15 cellular contexts compared by ENCODE assay signal in genomic region chr19:49855676-49856573, GRCh38.
DNase-seq lines count a peak whose midpoint lies in the region; ATAC-seq and TF ChIP-seq lines count a peak whose summit lies in the region.
"Had no signal": no experiment of that assay in that cellular context is flagged by ENCODE, and none has a peak within 500 bp of the region (broad histone marks: within the 10 kb centered on the region; RNA-seq: fewer than 3 reads in every experiment).

No MANE protein-coding gene starts in this region.

- no peaks in the 10 kb centered on the region for H3K27me3 ChIP-seq in DND-41 (ENCODE audit: insufficient read depth, low read length, poor library complexity)
- H3K27me3 ChIP-seq: BE2C, SJSA1 had no signal

- peaks cover 62% of the 10 kb centered on the region for H3K79me2 ChIP-seq in DND-41 (ENCODE audit: insufficient read depth, low read length)

- H3K4me3 ChIP-seq in DND-41 (ENCODE audit: low read depth in 1 of 2, low read length in 2 of 2) (no peak overlapping the region), SK-N-MC (no peak overlapping the region)
- H3K4me3 ChIP-seq: SJSA1 had no signal

- H3K9me3 ChIP-seq in DND-41 (ENCODE audit: insufficient read depth, low read length, severe bottlenecking) = no peaks in the 10 kb centered on the region
- H3K9me3 ChIP-seq in SK-N-MC (ENCODE audit: low read depth, low read length) = no peaks in the 10 kb centered on the region
- H3K9me3 ChIP-seq: BE2C, SJSA1 had no signal

- no peak overlapping the region for H3K4me2 ChIP-seq in DND-41 (ENCODE audit: insufficient read depth, low read length)

- peaks cover 85% of the 10 kb centered on the region for H4K20me1 ChIP-seq in DND-41 (ENCODE audit: insufficient read depth, low read length)

- H3K9ac ChIP-seq in DND-41 (ENCODE audit: low read depth, low read length) (no peak overlapping the region), SK-N-MC (ENCODE audit: insufficient read length) (no peak overlapping the region)

- ATAC-seq in DND-41 (ENCODE audit: insufficient read depth, low read depth) = no peak
- no peak for ATAC-seq in GM18873 (IDR thresholded peaks at IDR 0.05; ENCODE audit: low FRiP score, unreplicated experiment)
- no peak for ATAC-seq in GM21786 (IDR thresholded peaks at IDR 0.05; ENCODE audit: unreplicated experiment)
- ATAC-seq: activated T-cell treated with anti-CD3 and anti-CD28 coated beads, Interleukin-2, amount 50 U/mL, for 72 hours; effector memory CD8-positive, alpha-beta T cell had no signal

- peak; percentile 47 for TF ChIP-seq POLR2A in erythroblast (IDR thresholded peaks at IDR 0.05; ENCODE audit: low read length)

- H2AFZ ChIP-seq in DND-41 (ENCODE audit: low read depth, low read length) = no peak overlapping the region

- H3K4me1 ChIP-seq in DND-41 (ENCODE audit: insufficient read depth, low read length) = peaks cover 25% of the 10 kb centered on the region

- DNase-seq in DND-41 = no peak
- DNase-seq in SK-N-MC (ENCODE audit: low read depth, low spot score) = no peak
- DNase-seq in erythroblast (lab: John Stamatoyannopoulos, UW) = no peak
- DNase-seq in DMS153 treated with DMSO at 0.1 percent for 48 hours (lab: John Stamatoyannopoulos, UW; ENCODE audit: unreplicated experiment) = no peak
- no peak for DNase-seq in NCI-H1092 treated with DMSO at 0.1 percent for 48 hours (lab: John Stamatoyannopoulos, UW)
- DNase-seq: BE2C; effector memory CD8-positive, alpha-beta T cell; KG1; NCI-H1930; retina had no signal

- H3K27ac ChIP-seq in 22Rv1 (peak overlapping the region; percentile 96), DND-41 (ENCODE audit: low read length) (no peak overlapping the region), SK-N-MC (0 out of 2 replicates have a peak overlapping the region, but pooled peaks have one; percentile 19)
- H3K27ac ChIP-seq: SJSA1 had no signal

- H3K36me3 ChIP-seq in DND-41 (ENCODE audit: insufficient read depth, low read length) (peaks cover 84% of the 10 kb centered on the region), SK-N-MC (ENCODE audit: insufficient read depth, low read length) (peaks cover 77% of the 10 kb centered on the region)

- TF ChIP-seq CTCF in 22Rv1 (IDR thresholded peaks at IDR 0.05) (no peak), DND-41 (IDR thresholded peaks at IDR 0.05; ENCODE audit: borderline replicate concordance, extremely low read depth, low read length, poor library complexity, severe bottlenecking) (peak; percentile 8)
